ENCODE assay signal across 1 cellular context in the genomic region with DNA sequence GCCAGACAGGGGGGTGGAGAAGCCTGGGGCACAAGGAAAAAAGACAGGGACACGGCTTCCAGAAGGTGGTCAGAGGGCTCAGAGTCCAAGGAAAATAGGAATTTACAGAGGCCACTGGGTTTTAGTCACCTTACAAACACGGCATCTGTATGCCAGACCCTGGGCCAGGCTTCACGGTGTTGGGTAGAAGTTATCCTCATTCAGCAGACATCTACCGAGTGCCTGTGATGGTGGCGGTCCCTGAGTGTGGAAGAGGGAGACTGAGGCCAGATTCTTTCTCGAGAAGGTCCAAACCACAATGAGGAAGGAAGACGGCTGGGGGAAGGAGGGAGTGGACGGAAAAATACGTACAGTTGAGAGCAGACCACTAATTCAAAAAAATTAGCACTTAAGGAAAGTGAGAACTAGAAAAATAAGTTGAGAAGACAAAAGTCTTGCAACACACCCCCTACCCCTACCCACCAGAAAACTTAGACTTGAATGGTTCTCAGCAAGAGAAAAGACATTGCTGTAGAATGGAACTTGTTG.
TF ChIP-seq lines count a peak whose summit lies in the region.

No MANE protein-coding gene starts in this region.

TF ChIP-seq in H1, 55 proteins besides CTCF, POLR2A, EP300 and RAD21:
- TF ChIP-seq RNF2 (IDR thresholded peaks at IDR 0.05; ENCODE audit: borderline replicate concordance, low read depth, low read length, missing control alignments, poor library complexity, severe bottlenecking) = peak; percentile 1
- no peak for TF ChIP-seq NRF1 (IDR thresholded peaks at IDR 0.05; ENCODE audit: low read depth, low read length)
